ENCODE assay signal across 11 cellular contexts in genomic region chr4:73726000-73726399, GRCh38. TPM values are rescaled to one million over a fixed set of nuclear protein-coding genes. Genes with fewer than 3 reads are reported as not detected.
DNase-seq lines count a peak whose midpoint lies in the region; ATAC-seq and TF ChIP-seq lines count a peak whose summit lies in the region.
"Had no signal": no experiment of that assay in that cellular context is flagged by ENCODE, and none has a peak within 500 bp of the region (broad histone marks: within the 10 kb centered on the region; RNA-seq: fewer than 3 reads in every experiment).

No MANE protein-coding gene starts in this region.

- H3K27ac ChIP-seq in mesendoderm (ENCODE audit: low read depth, low read length) = no peak overlapping the region

- no peak overlapping the region for H3K4me3 ChIP-seq in cardiac fibroblast (replicated peaks in 1 of 2; ENCODE audit: low read depth in 2 of 2, low read length in 2 of 2)
- H3K4me3 ChIP-seq in mesendoderm (ENCODE audit: low read length) = no peak overlapping the region

- H3K4ac ChIP-seq in mesendoderm (ENCODE audit: low read depth, low read length) = no peak overlapping the region

- no peak overlapping the region for H3K56ac ChIP-seq in mesendoderm (ENCODE audit: low read length)

- no peak overlapping the region for H2BK120ac ChIP-seq in mesendoderm (ENCODE audit: low read depth, low read length)

- no peaks in the 10 kb centered on the region for H3K79me2 ChIP-seq in mesendoderm (ENCODE audit: control insufficient read depth, insufficient read depth, low read length)

- DNase-seq in AG08395 (ENCODE audit: low spot score) (peak; percentile 89), cardiac fibroblast (ENCODE audit: low read depth in 2 of 2) (peak; percentile 91 to 98), mesendoderm (peak; percentile 91), SK-N-DZ (ENCODE audit: low spot score) (no peak)
- DNase-seq: DMS153, KG1, right cardiac atrium had no signal

- peak; percentile 94 for TF ChIP-seq EP300 in Ishikawa (IDR thresholded peaks at IDR 0.05; ENCODE audit: borderline replicate concordance)

- no peak overlapping the region for H2AK5ac ChIP-seq in mesendoderm (ENCODE audit: low read length)

- H3K4me2 ChIP-seq in mesendoderm (ENCODE audit: low read length) = no peak overlapping the region

- H3K9ac ChIP-seq in mesendoderm (ENCODE audit: low read length) = no peak overlapping the region

- H3K36me3 ChIP-seq in mesendoderm (ENCODE audit: control insufficient read depth, insufficient read depth, low read length) = no peaks in the 10 kb centered on the region

- no peak overlapping the region for H2BK15ac ChIP-seq in mesendoderm (replicated peaks; ENCODE audit: low read depth)

- H3K18ac ChIP-seq in mesendoderm (ENCODE audit: low read length) = no peak overlapping the region

- H3K79me1 ChIP-seq in mesendoderm (ENCODE audit: low read length) = no peaks in the 10 kb centered on the region

- no peaks in the 10 kb centered on the region for H3K4me1 ChIP-seq in mesendoderm (ENCODE audit: control insufficient read depth, low read depth, low read length)

- H3K27me3 ChIP-seq in mesendoderm (ENCODE audit: insufficient read depth, low read length, poor library complexity) = no peaks in the 10 kb centered on the region

- TF ChIP-seq CTCF in cardiac fibroblast (IDR thresholded peaks at IDR 0.05; ENCODE audit: low read depth, low read length) = no peak

- no peak overlapping the region for H3K23ac ChIP-seq in mesendoderm (ENCODE audit: low read length)

- no peak overlapping the region for H4K5ac ChIP-seq in mesendoderm (ENCODE audit: low read length)

- no peak overlapping the region for H4K8ac ChIP-seq in mesendoderm (ENCODE audit: low read depth, low read length)

- WGBS in mesendoderm (ENCODE audit: extremely low coverage, insufficient coverage, low lambda C conversion rate) = no CpG with 5 or more reads among the region's 1 CpG

- TF ChIP-seq RAD21 in Ishikawa (IDR thresholded peaks at IDR 0.05; ENCODE audit: low read depth) = no peak

- ATAC-seq in HG03469 (IDR thresholded peaks at IDR 0.05; ENCODE audit: unreplicated experiment) = no peak
- no peak for ATAC-seq in HG02970 (IDR thresholded peaks at IDR 0.05; ENCODE audit: low FRiP score, unreplicated experiment)
- no peak for ATAC-seq in GM21528 (IDR thresholded peaks at IDR 0.05; ENCODE audit: low FRiP score, unreplicated experiment)

- H2BK5ac ChIP-seq in mesendoderm (ENCODE audit: low read length) = no peak overlapping the region

TF ChIP-seq in Ishikawa, 13 proteins besides CTCF, POLR2A, EP300 and RAD21:
- TF ChIP-seq CREB1 (IDR thresholded peaks at IDR 0.05; ENCODE audit: low read depth) (no peak), MAX (IDR thresholded peaks at IDR 0.05) (peak; percentile 46; the same call in 1 of the 2 replicates), NFIC (IDR thresholded peaks at IDR 0.05) (peak; percentile 81), FOXM1 (IDR thresholded peaks at IDR 0.05; ENCODE audit: borderline replicate concordance, low read depth) (peak; percentile 89), EGR1 (IDR thresholded peaks at IDR 0.05) (no peak), CEBPB (IDR thresholded peaks at IDR 0.05) (peak; percentile 83), ZBTB7A (IDR thresholded peaks at IDR 0.05; ENCODE audit: low read depth) (no peak), USF1 (IDR thresholded peaks at IDR 0.05) (no peak), TAF1 (IDR thresholded peaks at IDR 0.05; ENCODE audit: low read depth) (no peak), REST (IDR thresholded peaks at IDR 0.05; ENCODE audit: low read depth) (no peak), TEAD4 (IDR thresholded peaks at IDR 0.05) (peak; percentile 94), TCF12 (IDR thresholded peaks at IDR 0.05; ENCODE audit: low read depth) (peak; percentile 85), YY1 (IDR thresholded peaks at IDR 0.05; ENCODE audit: low read depth) (no peak)

RNA-seq across cellular contexts. Expression of gene CXCL8, which starts 14.4 kb away (rescaled TPM):
- polyA plus RNA-seq in mesendoderm (2013, experiment 1 of 2) = not detected
- not detected for polyA plus RNA-seq in mesendoderm (2013, experiment 2 of 2)
- not detected in 2 replicates for polyA plus RNA-seq in SK-N-DZ (2014; cell fraction: cytosol; rRNA removed)
- polyA plus RNA-seq in SK-N-DZ (2014; cell fraction: nucleus; rRNA removed) = 0.80 TPM in 1 of 2 replicates, not detected in the other
